23 cellular contexts compared by ENCODE assay signal in the genomic region with DNA sequence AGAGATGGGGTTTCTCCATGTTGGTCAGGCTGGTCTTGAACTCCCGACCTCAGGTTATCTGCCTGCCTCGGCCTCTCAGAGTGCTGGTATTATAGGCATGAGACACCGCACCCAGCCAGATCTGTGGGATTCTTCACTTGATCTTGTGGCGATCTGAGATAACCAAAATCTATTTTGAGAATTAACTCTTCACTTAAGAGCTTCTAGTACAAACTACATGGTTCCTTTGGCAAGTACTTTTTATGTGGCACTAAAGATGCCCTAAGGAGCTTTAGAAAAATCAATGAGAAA.
"Had no signal": no experiment of that assay in that cellular context is flagged by ENCODE, and none has a peak within 500 bp of the region (broad histone marks: within the 10 kb centered on the region; RNA-seq: fewer than 3 reads in every experiment).

No MANE protein-coding gene starts in this region.

- ATAC-seq: left colon; left ventricle myocardium superior; naive thymus-derived CD4-positive, alpha-beta T cell; psoas muscle; right lobe of liver had no signal

- H3K36me3 ChIP-seq: right lobe of liver, spleen, suprapubic skin, tibial artery, upper lobe of left lung, uterus had no signal

- H3K9me3 ChIP-seq: right lobe of liver had no signal

- H3K4me3 ChIP-seq: dorsolateral prefrontal cortex, lung, psoas muscle, right lobe of liver, spleen, suprapubic skin, tibial artery, upper lobe of left lung, uterus had no signal

- H3K27me3 ChIP-seq: right lobe of liver, suprapubic skin, tibial artery, upper lobe of left lung, uterus had no signal

- H3K4me1 ChIP-seq: psoas muscle, right lobe of liver, suprapubic skin, tibial artery, upper lobe of left lung, uterus had no signal

- DNase-seq: cortex of kidney; dorsolateral prefrontal cortex; effector CD8-positive, alpha-beta T cell; foreskin melanocyte; head of caudate nucleus; hippocampal formation; left colon; left ventricle myocardium superior; naive thymus-derived CD4-positive, alpha-beta T cell; nephron progenitor cell; psoas muscle; retina; right lobe of liver; spleen; stimulated activated CD4-positive, alpha-beta T cell treated with anti-CD3 and anti-CD28 coated beads, Interleukin-15, amount 100 ng/mL, for 24 hours; stimulated activated CD4-positive, alpha-beta T cell treated with anti-CD3 and anti-CD28 coated beads, Interleukin-1b, Interleukin-23, amount 100 ng/mL, for 48 hours; stimulated activated CD4-positive, alpha-beta T cell treated with anti-CD3 and anti-CD28 coated beads, Interleukin-4, amount 100 ng/mL, for 24 hours; stimulated activated naive CD4-positive, alpha-beta T cell treated with Interleukin-2 at 50 U/mL for 16 hours; tibial artery; upper lobe of left lung; uterus had no signal

- H3K27ac ChIP-seq: dorsolateral prefrontal cortex, psoas muscle, right lobe of liver, spleen, suprapubic skin, tibial artery, upper lobe of left lung, uterus had no signal
